In the genomic region with DNA sequence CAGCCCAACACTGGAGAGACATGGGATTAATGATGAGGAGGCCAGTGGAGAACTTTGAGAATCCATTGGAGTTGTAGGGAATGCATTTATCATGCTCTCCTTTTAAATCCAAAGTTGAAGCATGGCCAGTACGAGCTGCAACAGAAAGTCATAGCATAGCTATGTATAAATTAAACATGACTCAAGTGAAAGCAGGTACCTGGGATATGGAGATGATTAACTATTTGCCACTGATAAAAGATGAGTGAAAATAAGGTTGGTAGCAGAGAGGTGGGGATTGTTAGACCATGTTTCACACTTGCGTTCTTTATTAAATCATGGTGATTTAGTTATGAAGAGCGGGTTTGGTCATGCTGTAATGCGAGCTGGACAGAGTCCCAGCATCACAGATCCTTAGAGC, we compare ENCODE assay signal across 2 cellular contexts.
TF ChIP-seq lines count a peak whose summit lies in the region.

No MANE protein-coding gene starts in this region.

TF ChIP-seq in SK-N-SH treated with all-trans-retinoic acid at 6 μM for 48 hours, 23 proteins besides CTCF, POLR2A, EP300 and RAD21 (continued from another document):
- TF ChIP-seq, protein P1, sequence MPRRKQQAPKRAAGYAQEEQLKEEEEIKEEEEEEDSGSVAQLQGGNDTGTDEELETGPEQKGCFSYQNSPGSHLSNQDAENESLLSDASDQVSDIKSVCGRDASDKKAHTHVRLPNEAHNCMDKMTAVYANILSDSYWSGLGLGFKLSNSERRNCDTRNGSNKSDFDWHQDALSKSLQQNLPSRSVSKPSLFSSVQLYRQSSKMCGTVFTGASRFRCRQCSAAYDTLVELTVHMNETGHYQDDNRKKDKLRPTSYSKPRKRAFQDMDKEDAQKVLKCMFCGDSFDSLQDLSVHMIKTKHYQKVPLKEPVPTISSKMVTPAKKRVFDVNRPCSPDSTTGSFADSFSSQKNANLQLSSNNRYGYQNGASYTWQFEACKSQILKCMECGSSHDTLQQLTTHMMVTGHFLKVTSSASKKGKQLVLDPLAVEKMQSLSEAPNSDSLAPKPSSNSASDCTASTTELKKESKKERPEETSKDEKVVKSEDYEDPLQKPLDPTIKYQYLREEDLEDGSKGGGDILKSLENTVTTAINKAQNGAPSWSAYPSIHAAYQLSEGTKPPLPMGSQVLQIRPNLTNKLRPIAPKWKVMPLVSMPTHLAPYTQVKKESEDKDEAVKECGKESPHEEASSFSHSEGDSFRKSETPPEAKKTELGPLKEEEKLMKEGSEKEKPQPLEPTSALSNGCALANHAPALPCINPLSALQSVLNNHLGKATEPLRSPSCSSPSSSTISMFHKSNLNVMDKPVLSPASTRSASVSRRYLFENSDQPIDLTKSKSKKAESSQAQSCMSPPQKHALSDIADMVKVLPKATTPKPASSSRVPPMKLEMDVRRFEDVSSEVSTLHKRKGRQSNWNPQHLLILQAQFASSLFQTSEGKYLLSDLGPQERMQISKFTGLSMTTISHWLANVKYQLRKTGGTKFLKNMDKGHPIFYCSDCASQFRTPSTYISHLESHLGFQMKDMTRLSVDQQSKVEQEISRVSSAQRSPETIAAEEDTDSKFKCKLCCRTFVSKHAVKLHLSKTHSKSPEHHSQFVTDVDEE (CRISPR knock-in tag; IDR thresholded peaks at IDR 0.05) = no peak
- no peak for TF ChIP-seq OSR1 (CRISPR knock-in tag; IDR thresholded peaks at IDR 0.05)
- TF ChIP-seq, protein P2, sequence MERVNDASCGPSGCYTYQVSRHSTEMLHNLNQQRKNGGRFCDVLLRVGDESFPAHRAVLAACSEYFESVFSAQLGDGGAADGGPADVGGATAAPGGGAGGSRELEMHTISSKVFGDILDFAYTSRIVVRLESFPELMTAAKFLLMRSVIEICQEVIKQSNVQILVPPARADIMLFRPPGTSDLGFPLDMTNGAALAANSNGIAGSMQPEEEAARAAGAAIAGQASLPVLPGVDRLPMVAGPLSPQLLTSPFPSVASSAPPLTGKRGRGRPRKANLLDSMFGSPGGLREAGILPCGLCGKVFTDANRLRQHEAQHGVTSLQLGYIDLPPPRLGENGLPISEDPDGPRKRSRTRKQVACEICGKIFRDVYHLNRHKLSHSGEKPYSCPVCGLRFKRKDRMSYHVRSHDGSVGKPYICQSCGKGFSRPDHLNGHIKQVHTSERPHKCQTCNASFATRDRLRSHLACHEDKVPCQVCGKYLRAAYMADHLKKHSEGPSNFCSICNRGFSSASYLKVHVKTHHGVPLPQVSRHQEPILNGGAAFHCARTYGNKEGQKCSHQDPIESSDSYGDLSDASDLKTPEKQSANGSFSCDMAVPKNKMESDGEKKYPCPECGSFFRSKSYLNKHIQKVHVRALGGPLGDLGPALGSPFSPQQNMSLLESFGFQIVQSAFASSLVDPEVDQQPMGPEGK (CRISPR knock-in tag; IDR thresholded peaks at IDR 0.05; ENCODE audit: borderline replicate concordance) = no peak
- TF ChIP-seq ZFP3 (CRISPR knock-in tag; IDR thresholded peaks at IDR 0.05) = no peak
- TF ChIP-seq ZNF70 (CRISPR knock-in tag; IDR thresholded peaks at IDR 0.05) = no peak
- TF ChIP-seq ZNF8 (CRISPR knock-in tag; IDR thresholded peaks at IDR 0.05) = no peak
- TF ChIP-seq ZC3H10 (CRISPR knock-in tag; IDR thresholded peaks at IDR 0.05) = no peak
- no peak for TF ChIP-seq ZNF565 (CRISPR knock-in tag; conservative IDR thresholded peaks at IDR 0.05; ENCODE audit: low read depth)

TF ChIP-seq in SK-N-SH, 30 proteins besides CTCF, POLR2A, EP300 and RAD21 (continued from another document):
- no peak for TF ChIP-seq TAF1 (IDR thresholded peaks at IDR 0.05; ENCODE audit: borderline replicate concordance, low read depth, low read length)
- TF ChIP-seq RFX5 (IDR thresholded peaks at IDR 0.05; ENCODE audit: low read length) = no peak
- TF ChIP-seq POLR2AphosphoS5 (IDR thresholded peaks at IDR 0.05; ENCODE audit: low read depth, low read length) = no peak
- TF ChIP-seq, protein P3, sequence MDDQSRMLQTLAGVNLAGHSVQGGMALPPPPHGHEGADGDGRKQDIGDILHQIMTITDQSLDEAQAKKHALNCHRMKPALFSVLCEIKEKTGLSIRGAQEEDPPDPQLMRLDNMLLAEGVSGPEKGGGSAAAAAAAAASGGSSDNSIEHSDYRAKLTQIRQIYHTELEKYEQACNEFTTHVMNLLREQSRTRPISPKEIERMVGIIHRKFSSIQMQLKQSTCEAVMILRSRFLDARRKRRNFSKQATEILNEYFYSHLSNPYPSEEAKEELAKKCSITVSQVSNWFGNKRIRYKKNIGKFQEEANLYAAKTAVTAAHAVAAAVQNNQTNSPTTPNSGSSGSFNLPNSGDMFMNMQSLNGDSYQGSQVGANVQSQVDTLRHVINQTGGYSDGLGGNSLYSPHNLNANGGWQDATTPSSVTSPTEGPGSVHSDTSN (IDR thresholded peaks at IDR 0.05) = no peak
- no peak for TF ChIP-seq GATA2 (CRISPR knock-in tag; IDR thresholded peaks at IDR 0.05)
- TF ChIP-seq JUND (IDR thresholded peaks at IDR 0.05) = no peak
- TF ChIP-seq NFIC (IDR thresholded peaks at IDR 0.05; ENCODE audit: borderline replicate concordance) = no peak
